In the genomic region with DNA sequence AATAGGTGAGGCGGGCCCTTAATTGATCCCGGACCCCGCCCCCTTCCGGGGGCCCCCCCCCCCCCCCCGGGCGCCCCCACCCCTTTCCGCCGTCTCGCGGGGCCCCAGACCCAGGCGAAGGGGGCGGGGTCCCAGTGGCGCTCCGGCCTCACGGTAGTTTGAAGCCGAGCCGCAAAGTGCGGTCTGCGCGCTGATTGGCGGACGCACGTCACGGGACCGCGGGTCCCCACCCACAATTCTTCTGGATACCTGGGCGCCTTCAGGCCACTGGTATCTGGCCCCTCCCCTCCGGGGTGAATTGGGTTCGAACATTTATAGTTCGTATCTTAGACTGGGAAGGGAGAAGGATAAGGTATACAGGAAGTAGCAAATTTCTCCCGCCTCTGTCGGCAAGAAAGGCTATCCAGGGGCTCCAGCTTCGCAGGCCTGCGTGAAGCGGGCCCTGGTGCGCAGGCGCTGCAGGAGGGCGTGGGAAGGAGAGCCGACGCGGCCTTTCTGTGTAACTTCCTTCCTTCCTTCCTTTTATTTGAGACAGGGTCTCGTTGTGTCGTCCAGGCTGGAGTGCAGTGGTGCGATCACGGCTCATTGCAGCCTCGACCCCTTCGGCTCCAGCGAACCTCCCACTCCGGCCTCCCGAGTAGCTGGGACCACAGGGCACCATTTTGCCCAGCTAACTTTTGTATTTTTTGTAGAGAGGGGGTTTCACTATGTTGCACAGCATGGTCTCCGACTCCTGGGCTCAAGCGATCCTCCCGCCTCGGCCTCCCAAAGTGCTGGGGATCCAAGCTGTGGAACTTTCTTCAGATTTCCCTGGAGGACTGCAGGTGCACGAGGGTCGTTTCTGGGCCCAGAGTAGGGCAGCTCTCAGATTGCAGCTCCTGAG, we compare ENCODE assay signal across 1 cellular context.
A peak's percentile ranks its signal among the peaks of the same experiment; 100 is the strongest.
TF ChIP-seq lines count a peak whose summit lies in the region.

No MANE protein-coding gene starts in this region.

TF ChIP-seq in HepG2, 621 proteins besides CTCF, POLR2A, EP300 and RAD21 (continued from another document and continues in another):
- TF ChIP-seq FOXK1 (CRISPR knock-in tag; IDR thresholded peaks at IDR 0.05; ENCODE audit: borderline replicate concordance, low read depth) (peak; percentile 13; the same call in 1 of the 2 replicates), PHF21A (CRISPR knock-in tag; IDR thresholded peaks at IDR 0.05) (peak; percentile 81), ZNF20 (CRISPR knock-in tag; IDR thresholded peaks at IDR 0.05) (no peak), ZBTB7A (CRISPR knock-in tag; IDR thresholded peaks at IDR 0.05) (no peak), ZBTB7B (CRISPR knock-in tag; IDR thresholded peaks at IDR 0.05) (no peak), ZNF160 (CRISPR knock-in tag; IDR thresholded peaks at IDR 0.05) (no peak), POLR2AphosphoS2 (IDR thresholded peaks at IDR 0.05; ENCODE audit: low read depth, low read length) (no peak), TRIM24 (CRISPR knock-in tag; IDR thresholded peaks at IDR 0.05) (no peak), BRCA1 (CRISPR knock-in tag; IDR thresholded peaks at IDR 0.05) (no peak), ZNF496 (CRISPR knock-in tag; IDR thresholded peaks at IDR 0.05; ENCODE audit: insufficient replicate concordance) (no peak), ZNF431 (CRISPR knock-in tag; IDR thresholded peaks at IDR 0.05; ENCODE audit: borderline replicate concordance, low read depth) (0 out of 2 replicates have a peak, but pooled peaks have one; percentile 43), HNRNPK (IDR thresholded peaks at IDR 0.05; ENCODE audit: low read depth, low read length, poor library complexity, severe bottlenecking) (no peak), ZNF10 (CRISPR knock-in tag; IDR thresholded peaks at IDR 0.05; ENCODE audit: borderline replicate concordance, low read depth) (no peak), NFRKB (IDR thresholded peaks at IDR 0.05) (no peak), CENPX (CRISPR knock-in tag; IDR thresholded peaks at IDR 0.05) (no peak), AHR (CRISPR knock-in tag; IDR thresholded peaks at IDR 0.05) (no peak), ZNF33A (CRISPR knock-in tag; IDR thresholded peaks at IDR 0.05; ENCODE audit: borderline replicate concordance) (no peak), ZNF670 (CRISPR knock-in tag; IDR thresholded peaks at IDR 0.05; ENCODE audit: borderline replicate concordance) (no peak), ZNF337 (CRISPR knock-in tag; IDR thresholded peaks at IDR 0.05; ENCODE audit: borderline replicate concordance, low read depth) (no peak), NR2F6 (IDR thresholded peaks at IDR 0.05) (no peak), NR2F6 (CRISPR knock-in tag; IDR thresholded peaks at IDR 0.05) (no peak), KLF9 (CRISPR knock-in tag; IDR thresholded peaks at IDR 0.05; ENCODE audit: low read depth) (no peak), FOXM1 (CRISPR knock-in tag; IDR thresholded peaks at IDR 0.05) (no peak), MAF1 (CRISPR knock-in tag; IDR thresholded peaks at IDR 0.05; ENCODE audit: borderline replicate concordance) (no peak)
- TF ChIP-seq, protein P1, sequence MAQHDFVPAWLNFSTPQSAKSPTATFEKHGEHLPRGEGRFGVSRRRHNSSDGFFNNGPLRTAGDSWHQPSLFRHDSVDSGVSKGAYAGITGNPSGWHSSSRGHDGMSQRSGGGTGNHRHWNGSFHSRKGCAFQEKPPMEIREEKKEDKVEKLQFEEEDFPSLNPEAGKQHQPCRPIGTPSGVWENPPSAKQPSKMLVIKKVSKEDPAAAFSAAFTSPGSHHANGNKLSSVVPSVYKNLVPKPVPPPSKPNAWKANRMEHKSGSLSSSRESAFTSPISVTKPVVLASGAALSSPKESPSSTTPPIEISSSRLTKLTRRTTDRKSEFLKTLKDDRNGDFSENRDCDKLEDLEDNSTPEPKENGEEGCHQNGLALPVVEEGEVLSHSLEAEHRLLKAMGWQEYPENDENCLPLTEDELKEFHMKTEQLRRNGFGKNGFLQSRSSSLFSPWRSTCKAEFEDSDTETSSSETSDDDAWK (CRISPR knock-in tag; IDR thresholded peaks at IDR 0.05), result no peak
- TF ChIP-seq, protein P2, sequence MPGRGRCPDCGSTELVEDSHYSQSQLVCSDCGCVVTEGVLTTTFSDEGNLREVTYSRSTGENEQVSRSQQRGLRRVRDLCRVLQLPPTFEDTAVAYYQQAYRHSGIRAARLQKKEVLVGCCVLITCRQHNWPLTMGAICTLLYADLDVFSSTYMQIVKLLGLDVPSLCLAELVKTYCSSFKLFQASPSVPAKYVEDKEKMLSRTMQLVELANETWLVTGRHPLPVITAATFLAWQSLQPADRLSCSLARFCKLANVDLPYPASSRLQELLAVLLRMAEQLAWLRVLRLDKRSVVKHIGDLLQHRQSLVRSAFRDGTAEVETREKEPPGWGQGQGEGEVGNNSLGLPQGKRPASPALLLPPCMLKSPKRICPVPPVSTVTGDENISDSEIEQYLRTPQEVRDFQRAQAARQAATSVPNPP (CRISPR knock-in tag; IDR thresholded peaks at IDR 0.05), result no peak
- TF ChIP-seq, protein P3, sequence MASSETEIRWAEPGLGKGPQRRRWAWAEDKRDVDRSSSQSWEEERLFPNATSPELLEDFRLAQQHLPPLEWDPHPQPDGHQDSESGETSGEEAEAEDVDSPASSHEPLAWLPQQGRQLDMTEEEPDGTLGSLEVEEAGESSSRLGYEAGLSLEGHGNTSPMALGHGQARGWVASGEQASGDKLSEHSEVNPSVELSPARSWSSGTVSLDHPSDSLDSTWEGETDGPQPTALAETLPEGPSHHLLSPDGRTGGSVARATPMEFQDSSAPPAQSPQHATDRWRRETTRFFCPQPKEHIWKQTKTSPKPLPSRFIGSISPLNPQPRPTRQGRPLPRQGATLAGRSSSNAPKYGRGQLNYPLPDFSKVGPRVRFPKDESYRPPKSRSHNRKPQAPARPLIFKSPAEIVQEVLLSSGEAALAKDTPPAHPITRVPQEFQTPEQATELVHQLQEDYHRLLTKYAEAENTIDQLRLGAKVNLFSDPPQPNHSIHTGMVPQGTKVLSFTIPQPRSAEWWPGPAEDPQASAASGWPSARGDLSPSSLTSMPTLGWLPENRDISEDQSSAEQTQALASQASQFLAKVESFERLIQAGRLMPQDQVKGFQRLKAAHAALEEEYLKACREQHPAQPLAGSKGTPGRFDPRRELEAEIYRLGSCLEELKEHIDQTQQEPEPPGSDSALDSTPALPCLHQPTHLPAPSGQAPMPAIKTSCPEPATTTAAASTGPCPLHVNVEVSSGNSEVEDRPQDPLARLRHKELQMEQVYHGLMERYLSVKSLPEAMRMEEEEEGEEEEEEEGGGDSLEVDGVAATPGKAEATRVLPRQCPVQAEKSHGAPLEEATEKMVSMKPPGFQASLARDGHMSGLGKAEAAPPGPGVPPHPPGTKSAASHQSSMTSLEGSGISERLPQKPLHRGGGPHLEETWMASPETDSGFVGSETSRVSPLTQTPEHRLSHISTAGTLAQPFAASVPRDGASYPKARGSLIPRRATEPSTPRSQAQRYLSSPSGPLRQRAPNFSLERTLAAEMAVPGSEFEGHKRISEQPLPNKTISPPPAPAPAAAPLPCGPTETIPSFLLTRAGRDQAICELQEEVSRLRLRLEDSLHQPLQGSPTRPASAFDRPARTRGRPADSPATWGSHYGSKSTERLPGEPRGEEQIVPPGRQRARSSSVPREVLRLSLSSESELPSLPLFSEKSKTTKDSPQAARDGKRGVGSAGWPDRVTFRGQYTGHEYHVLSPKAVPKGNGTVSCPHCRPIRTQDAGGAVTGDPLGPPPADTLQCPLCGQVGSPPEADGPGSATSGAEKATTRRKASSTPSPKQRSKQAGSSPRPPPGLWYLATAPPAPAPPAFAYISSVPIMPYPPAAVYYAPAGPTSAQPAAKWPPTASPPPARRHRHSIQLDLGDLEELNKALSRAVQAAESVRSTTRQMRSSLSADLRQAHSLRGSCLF (CRISPR knock-in tag; IDR thresholded peaks at IDR 0.05; ENCODE audit: borderline replicate concordance), result no peak
- TF ChIP-seq, protein P4, sequence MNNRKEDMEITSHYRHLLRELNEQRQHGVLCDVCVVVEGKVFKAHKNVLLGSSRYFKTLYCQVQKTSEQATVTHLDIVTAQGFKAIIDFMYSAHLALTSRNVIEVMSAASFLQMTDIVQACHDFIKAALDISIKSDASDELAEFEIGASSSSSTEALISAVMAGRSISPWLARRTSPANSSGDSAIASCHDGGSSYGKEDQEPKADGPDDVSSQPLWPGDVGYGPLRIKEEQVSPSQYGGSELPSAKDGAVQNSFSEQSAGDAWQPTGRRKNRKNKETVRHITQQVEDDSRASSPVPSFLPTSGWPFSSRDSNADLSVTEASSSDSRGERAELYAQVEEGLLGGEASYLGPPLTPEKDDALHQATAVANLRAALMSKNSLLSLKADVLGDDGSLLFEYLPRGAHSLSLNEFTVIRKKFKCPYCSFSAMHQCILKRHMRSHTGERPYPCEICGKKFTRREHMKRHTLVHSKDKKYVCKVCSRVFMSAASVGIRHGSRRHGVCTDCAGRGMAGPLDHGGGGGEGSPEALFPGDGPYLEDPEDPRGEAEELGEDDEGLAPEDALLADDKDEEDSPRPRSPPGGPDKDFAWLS (CRISPR knock-in tag; IDR thresholded peaks at IDR 0.05; ENCODE audit: borderline replicate concordance), result no peak
- TF ChIP-seq, protein P5, sequence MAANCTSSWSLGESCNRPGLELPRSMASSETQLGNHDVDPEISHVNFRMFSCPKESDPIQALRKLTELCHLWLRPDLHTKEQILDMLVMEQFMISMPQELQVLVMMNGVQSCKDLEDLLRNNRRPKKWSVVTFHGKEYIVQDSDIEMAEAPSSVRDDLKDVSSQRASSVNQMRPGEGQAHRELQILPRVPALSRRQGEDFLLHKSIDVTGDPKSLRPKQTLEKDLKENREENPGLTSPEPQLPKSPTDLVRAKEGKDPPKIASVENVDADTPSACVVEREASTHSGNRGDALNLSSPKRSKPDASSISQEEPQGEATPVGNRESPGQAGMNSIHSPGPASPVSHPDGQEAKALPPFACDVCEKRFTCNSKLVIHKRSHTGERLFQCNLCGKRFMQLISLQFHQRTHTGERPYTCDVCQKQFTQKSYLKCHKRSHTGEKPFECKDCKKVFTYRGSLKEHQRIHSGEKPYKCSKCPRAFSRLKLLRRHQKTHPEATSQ (CRISPR knock-in tag; IDR thresholded peaks at IDR 0.05; ENCODE audit: borderline replicate concordance), result no peak
- TF ChIP-seq, protein P6, sequence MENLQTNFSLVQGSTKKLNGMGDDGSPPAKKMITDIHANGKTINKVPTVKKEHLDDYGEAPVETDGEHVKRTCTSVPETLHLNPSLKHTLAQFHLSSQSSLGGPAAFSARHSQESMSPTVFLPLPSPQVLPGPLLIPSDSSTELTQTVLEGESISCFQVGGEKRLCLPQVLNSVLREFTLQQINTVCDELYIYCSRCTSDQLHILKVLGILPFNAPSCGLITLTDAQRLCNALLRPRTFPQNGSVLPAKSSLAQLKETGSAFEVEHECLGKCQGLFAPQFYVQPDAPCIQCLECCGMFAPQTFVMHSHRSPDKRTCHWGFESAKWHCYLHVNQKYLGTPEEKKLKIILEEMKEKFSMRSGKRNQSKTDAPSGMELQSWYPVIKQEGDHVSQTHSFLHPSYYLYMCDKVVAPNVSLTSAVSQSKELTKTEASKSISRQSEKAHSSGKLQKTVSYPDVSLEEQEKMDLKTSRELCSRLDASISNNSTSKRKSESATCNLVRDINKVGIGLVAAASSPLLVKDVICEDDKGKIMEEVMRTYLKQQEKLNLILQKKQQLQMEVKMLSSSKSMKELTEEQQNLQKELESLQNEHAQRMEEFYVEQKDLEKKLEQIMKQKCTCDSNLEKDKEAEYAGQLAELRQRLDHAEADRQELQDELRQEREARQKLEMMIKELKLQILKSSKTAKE (CRISPR knock-in tag; IDR thresholded peaks at IDR 0.05; ENCODE audit: borderline replicate concordance), result 0 out of 2 replicates have a peak, but pooled peaks have one; percentile 2
- TF ChIP-seq, protein P7, sequence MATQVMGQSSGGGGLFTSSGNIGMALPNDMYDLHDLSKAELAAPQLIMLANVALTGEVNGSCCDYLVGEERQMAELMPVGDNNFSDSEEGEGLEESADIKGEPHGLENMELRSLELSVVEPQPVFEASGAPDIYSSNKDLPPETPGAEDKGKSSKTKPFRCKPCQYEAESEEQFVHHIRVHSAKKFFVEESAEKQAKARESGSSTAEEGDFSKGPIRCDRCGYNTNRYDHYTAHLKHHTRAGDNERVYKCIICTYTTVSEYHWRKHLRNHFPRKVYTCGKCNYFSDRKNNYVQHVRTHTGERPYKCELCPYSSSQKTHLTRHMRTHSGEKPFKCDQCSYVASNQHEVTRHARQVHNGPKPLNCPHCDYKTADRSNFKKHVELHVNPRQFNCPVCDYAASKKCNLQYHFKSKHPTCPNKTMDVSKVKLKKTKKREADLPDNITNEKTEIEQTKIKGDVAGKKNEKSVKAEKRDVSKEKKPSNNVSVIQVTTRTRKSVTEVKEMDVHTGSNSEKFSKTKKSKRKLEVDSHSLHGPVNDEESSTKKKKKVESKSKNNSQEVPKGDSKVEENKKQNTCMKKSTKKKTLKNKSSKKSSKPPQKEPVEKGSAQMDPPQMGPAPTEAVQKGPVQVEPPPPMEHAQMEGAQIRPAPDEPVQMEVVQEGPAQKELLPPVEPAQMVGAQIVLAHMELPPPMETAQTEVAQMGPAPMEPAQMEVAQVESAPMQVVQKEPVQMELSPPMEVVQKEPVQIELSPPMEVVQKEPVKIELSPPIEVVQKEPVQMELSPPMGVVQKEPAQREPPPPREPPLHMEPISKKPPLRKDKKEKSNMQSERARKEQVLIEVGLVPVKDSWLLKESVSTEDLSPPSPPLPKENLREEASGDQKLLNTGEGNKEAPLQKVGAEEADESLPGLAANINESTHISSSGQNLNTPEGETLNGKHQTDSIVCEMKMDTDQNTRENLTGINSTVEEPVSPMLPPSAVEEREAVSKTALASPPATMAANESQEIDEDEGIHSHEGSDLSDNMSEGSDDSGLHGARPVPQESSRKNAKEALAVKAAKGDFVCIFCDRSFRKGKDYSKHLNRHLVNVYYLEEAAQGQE (IDR thresholded peaks at IDR 0.05; ENCODE audit: borderline replicate concordance in 1 of 2, low read depth in 1 of 2, low read length in 2 of 2), result no peak
- TF ChIP-seq, protein P8, sequence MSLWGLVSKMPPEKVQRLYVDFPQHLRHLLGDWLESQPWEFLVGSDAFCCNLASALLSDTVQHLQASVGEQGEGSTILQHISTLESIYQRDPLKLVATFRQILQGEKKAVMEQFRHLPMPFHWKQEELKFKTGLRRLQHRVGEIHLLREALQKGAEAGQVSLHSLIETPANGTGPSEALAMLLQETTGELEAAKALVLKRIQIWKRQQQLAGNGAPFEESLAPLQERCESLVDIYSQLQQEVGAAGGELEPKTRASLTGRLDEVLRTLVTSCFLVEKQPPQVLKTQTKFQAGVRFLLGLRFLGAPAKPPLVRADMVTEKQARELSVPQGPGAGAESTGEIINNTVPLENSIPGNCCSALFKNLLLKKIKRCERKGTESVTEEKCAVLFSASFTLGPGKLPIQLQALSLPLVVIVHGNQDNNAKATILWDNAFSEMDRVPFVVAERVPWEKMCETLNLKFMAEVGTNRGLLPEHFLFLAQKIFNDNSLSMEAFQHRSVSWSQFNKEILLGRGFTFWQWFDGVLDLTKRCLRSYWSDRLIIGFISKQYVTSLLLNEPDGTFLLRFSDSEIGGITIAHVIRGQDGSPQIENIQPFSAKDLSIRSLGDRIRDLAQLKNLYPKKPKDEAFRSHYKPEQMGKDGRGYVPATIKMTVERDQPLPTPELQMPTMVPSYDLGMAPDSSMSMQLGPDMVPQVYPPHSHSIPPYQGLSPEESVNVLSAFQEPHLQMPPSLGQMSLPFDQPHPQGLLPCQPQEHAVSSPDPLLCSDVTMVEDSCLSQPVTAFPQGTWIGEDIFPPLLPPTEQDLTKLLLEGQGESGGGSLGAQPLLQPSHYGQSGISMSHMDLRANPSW (CRISPR knock-in tag; IDR thresholded peaks at IDR 0.05; ENCODE audit: borderline replicate concordance), result no peak
